Comparison of ENCODE assay signal across 1 cellular context in genomic region chr4:59553063-59553738, GRCh38.
TF ChIP-seq lines count a peak whose summit lies in the region.

No MANE protein-coding gene starts in this region.

TF ChIP-seq in SK-N-SH treated with all-trans-retinoic acid at 6 μM for 48 hours, 23 proteins besides CTCF, POLR2A, EP300 and RAD21 (continued from another document):
- TF ChIP-seq, protein P1, sequence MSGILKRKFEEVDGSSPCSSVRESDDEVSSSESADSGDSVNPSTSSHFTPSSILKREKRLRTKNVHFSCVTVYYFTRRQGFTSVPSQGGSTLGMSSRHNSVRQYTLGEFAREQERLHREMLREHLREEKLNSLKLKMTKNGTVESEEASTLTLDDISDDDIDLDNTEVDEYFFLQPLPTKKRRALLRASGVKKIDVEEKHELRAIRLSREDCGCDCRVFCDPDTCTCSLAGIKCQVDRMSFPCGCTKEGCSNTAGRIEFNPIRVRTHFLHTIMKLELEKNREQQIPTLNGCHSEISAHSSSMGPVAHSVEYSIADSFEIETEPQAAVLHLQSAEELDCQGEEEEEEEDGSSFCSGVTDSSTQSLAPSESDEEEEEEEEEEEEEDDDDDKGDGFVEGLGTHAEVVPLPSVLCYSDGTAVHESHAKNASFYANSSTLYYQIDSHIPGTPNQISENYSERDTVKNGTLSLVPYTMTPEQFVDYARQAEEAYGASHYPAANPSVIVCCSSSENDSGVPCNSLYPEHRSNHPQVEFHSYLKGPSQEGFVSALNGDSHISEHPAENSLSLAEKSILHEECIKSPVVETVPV (CRISPR knock-in tag; IDR thresholded peaks at IDR 0.05): no peak
- TF ChIP-seq OSR1 (CRISPR knock-in tag; IDR thresholded peaks at IDR 0.05): no peak
- no peak for TF ChIP-seq TSHZ2 (CRISPR knock-in tag; IDR thresholded peaks at IDR 0.05)
- no peak for TF ChIP-seq TCF4 (CRISPR knock-in tag; IDR thresholded peaks at IDR 0.05; ENCODE audit: borderline replicate concordance)
- TF ChIP-seq ARNTL (CRISPR knock-in tag; IDR thresholded peaks at IDR 0.05; ENCODE audit: borderline replicate concordance, low read depth): no peak
- no peak for TF ChIP-seq CSDC2 (CRISPR knock-in tag; IDR thresholded peaks at IDR 0.05)
- no peak for TF ChIP-seq RARB (CRISPR knock-in tag; IDR thresholded peaks at IDR 0.05)
